9 cellular contexts compared by ENCODE assay signal in the genomic region with DNA sequence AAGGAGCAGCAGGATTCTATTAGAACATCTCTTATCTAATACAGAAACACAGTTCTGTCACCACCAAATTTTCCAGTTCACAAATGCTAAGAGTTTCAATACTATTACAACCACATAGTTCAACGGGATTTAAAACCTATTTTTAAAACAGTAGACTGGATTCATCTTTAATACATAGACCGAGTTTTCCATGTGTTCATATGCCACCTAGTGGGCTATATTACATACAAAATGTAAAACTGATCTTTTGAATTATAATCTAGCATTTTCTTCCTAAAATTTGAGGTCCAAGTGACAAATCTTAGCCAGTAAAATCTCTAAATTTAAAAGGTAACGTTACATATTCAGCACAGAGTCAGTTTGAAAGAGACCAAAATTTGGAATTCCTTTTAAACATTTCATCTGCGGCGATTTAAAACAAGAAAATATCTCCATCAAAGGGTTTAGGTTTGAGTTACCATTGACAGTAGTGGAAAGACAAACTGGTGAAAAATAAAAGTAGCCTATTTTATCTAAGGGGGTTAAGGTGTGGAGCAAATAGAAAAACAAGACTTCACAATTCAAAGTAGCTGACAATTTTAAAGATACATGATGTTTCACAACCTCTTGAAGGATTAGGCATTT.
DNase-seq lines count a peak whose midpoint lies in the region; ATAC-seq, FAIRE-seq and TF ChIP-seq lines count a peak whose summit lies in the region.
"Had no signal": no experiment of that assay in that cellular context is flagged by ENCODE, and none has a peak within 500 bp of the region (broad histone marks: within the 10 kb centered on the region; RNA-seq: fewer than 3 reads in every experiment).

No MANE protein-coding gene starts in this region.

- H3K4me2 ChIP-seq in Loucy (ENCODE audit: low read depth, low read length, poor library complexity, severe bottlenecking) = no peak overlapping the region

- H2AFZ ChIP-seq in Loucy (ENCODE audit: low read length) = no peak overlapping the region

- TF ChIP-seq POLR2A in breast epithelium (IDR thresholded peaks at IDR 0.05) = no peak
- no peak for TF ChIP-seq POLR2A in ovary (IDR thresholded peaks at IDR 0.05)

- H3F3A ChIP-seq in Loucy (ENCODE audit: low read depth) = no peaks in the 10 kb centered on the region

- no peaks in the 10 kb centered on the region for H4K20me1 ChIP-seq in Loucy (ENCODE audit: insufficient read depth, low read length, poor library complexity, severe bottlenecking)

- H3K9me3 ChIP-seq in Loucy (ENCODE audit: insufficient read depth, low read depth, low read length) = no peaks in the 10 kb centered on the region
- H3K9me3 ChIP-seq in breast epithelium = no peaks in the 10 kb centered on the region
- H3K9me3 ChIP-seq in ovary = no peaks in the 10 kb centered on the region

- no peak for TF ChIP-seq EP300 in ovary (IDR thresholded peaks at IDR 0.05)

- no peaks in the 10 kb centered on the region for H3K27me3 ChIP-seq in Loucy (ENCODE audit: insufficient read depth, low read length, poor library complexity, severe bottlenecking)
- no peaks in the 10 kb centered on the region for H3K27me3 ChIP-seq in breast epithelium
- H3K27me3 ChIP-seq in ovary = no peaks in the 10 kb centered on the region

- no peak for FAIRE-seq in D721Med (lab: Jason Lieb, UNC)
- FAIRE-seq: TTC549 had no signal

- no peak overlapping the region for H3K4me3 ChIP-seq in Loucy (ENCODE audit: low read length, poor library complexity, severe bottlenecking)
- H3K4me3 ChIP-seq in breast epithelium = no peak overlapping the region
- no peak overlapping the region for H3K4me3 ChIP-seq in ovary

- no peak overlapping the region for H3K9ac ChIP-seq in Loucy (ENCODE audit: low read depth, low read length, poor library complexity, severe bottlenecking)

- no peak for DNase-seq in D721Med (ENCODE audit: insufficient read length, low spot score)
- no peak for DNase-seq in breast epithelium (ENCODE audit: low spot score in 2 of 2)
- peak; percentile 45 for DNase-seq in midbrain (lab: John Stamatoyannopoulos, UW)
- DNase-seq in ovary = no peak
- no peak for DNase-seq in stimulated activated CD4-positive, alpha-beta T cell treated with anti-CD3 and anti-CD28 coated beads, Interleukin-2, amount 100 ng/mL, for 24 hours
- no peak for DNase-seq in DMS79 (lab: John Stamatoyannopoulos, UW)

- no peaks in the 10 kb centered on the region for H3K36me3 ChIP-seq in Loucy (ENCODE audit: insufficient read depth, low read length)
- no peaks in the 10 kb centered on the region for H3K36me3 ChIP-seq in breast epithelium
- H3K36me3 ChIP-seq in ovary = no peaks in the 10 kb centered on the region

- H3K27ac ChIP-seq in breast epithelium (no peak overlapping the region), ovary (no peak overlapping the region)

- intact Hi-C loops in breast epithelium (cut with DNase I; ENCODE audit: low total_unique reads) (no loop called here), ovary (cut with DNase I) (no loop called here)

- H3K9me2 ChIP-seq in Loucy (replicated peaks; ENCODE audit: low read depth, low read length) = no peaks in the 10 kb centered on the region

- ATAC-seq in GM21360 (IDR thresholded peaks at IDR 0.05; ENCODE audit: unreplicated experiment) = no peak

- WGBS in ovary, 3 donors = 36 to 42% (median 40%) methylated on average over 5 of the region's 5 CpGs

- no peaks in the 10 kb centered on the region for H3K79me2 ChIP-seq in Loucy (ENCODE audit: insufficient read depth, low read length)

- H3K4me1 ChIP-seq in Loucy (ENCODE audit: insufficient read depth, low read length, poor library complexity, severe bottlenecking) (no peaks in the 10 kb centered on the region), breast epithelium (no peaks in the 10 kb centered on the region), ovary (ENCODE audit: insufficient read depth) (no peaks in the 10 kb centered on the region)

- peak; percentile 52 for TF ChIP-seq CTCF in D721Med (IDR thresholded peaks at IDR 0.05; ENCODE audit: insufficient read depth, missing control alignments)
- TF ChIP-seq CTCF in Loucy (conservative IDR thresholded peaks at IDR 0.05; ENCODE audit: low read length) = peak; percentile 61
- TF ChIP-seq CTCF in breast epithelium (IDR thresholded peaks at IDR 0.05) = peak in 2 of 3 donors; percentile 58 to 66
- TF ChIP-seq CTCF in ovary (IDR thresholded peaks at IDR 0.05) = no peak

Comparison
In these comparisons a context has a peak if more than half of its experiments do, and no peak if none do; other contexts are left out.
1. CTCF ChIP-seq: peak in D721Med (single experiment), Loucy (single experiment) and breast epithelium (2 of 3); none in ovary (0 of 3).